ENCODE assay signal across 1 cellular context in genomic region chr19:3603121-3603841, GRCh38.
TF ChIP-seq lines count a peak whose summit lies in the region.

No MANE protein-coding gene starts in this region.

TF ChIP-seq in HepG2, 621 proteins besides CTCF, POLR2A, EP300 and RAD21:
- TF ChIP-seq ZNF180 (CRISPR knock-in tag; IDR thresholded peaks at IDR 0.05; ENCODE audit: borderline replicate concordance, low read depth) (no peak), PRDM4 (CRISPR knock-in tag; IDR thresholded peaks at IDR 0.05; ENCODE audit: borderline replicate concordance) (peak; percentile 99), ZNF687 (CRISPR knock-in tag; IDR thresholded peaks at IDR 0.05) (peak; percentile 36; the same call in 1 of the 2 replicates), CBFB (CRISPR knock-in tag; IDR thresholded peaks at IDR 0.05) (no peak), HMGXB4 (CRISPR knock-in tag; IDR thresholded peaks at IDR 0.05; ENCODE audit: borderline replicate concordance in 1 of 2, low read depth in 1 of 2) (0 out of 4 replicates have a peak, but pooled peaks of 1 of the 2 experiments have one; percentile 20), ZNF768 (CRISPR knock-in tag; IDR thresholded peaks at IDR 0.05) (0 out of 2 replicates have a peak, but pooled peaks have one; percentile 25), KDM2A (CRISPR knock-in tag; IDR thresholded peaks at IDR 0.05; ENCODE audit: borderline replicate concordance, low read depth) (0 out of 2 replicates have a peak, but pooled peaks have one; percentile 15), KDM3A (CRISPR knock-in tag; IDR thresholded peaks at IDR 0.05; ENCODE audit: low read depth) (no peak), ZMYM4 (CRISPR knock-in tag; IDR thresholded peaks at IDR 0.05) (no peak), SALL1 (CRISPR knock-in tag; IDR thresholded peaks at IDR 0.05) (no peak), ZBTB40 (IDR thresholded peaks at IDR 0.05) (no peak), ZBTB40 (CRISPR knock-in tag; IDR thresholded peaks at IDR 0.05) (no peak), ZNF468 (CRISPR knock-in tag; IDR thresholded peaks at IDR 0.05) (no peak), ZNF276 (CRISPR knock-in tag; IDR thresholded peaks at IDR 0.05; ENCODE audit: low read depth) (no peak), ZFP91 (CRISPR knock-in tag; IDR thresholded peaks at IDR 0.05; ENCODE audit: borderline replicate concordance) (peak; percentile 29; the same call in 1 of the 2 replicates)
